In the genomic region with DNA sequence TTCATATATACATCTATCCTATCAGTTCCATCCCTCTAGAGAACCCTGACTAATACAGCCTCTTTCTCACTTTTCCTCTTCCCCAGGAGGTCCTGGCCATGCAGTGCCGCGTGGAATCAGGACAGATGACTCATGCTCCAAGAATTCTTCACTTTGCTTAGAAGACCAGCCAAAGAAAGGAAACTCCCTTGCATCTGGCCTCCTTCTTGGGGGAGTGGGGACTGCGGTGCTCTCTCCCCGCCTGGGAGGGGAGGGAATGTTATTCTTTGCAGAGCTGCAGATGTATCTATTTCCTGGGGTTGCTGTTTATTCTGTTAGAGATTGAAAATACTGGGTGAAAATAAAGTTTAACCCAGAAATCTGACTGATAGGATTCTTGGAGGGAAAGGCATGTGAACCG, we compare ENCODE assay signal across 9 cellular contexts.
DNase-seq lines count a peak whose midpoint lies in the region; ATAC-seq, FAIRE-seq and TF ChIP-seq lines count a peak whose summit lies in the region.
"Had no signal": no experiment of that assay in that cellular context is flagged by ENCODE, and none has a peak within 500 bp of the region (broad histone marks: within the 10 kb centered on the region; RNA-seq: fewer than 3 reads in every experiment).

No MANE protein-coding gene starts in this region.

- no peak overlapping the region for H2AFZ ChIP-seq in keratinocyte (ENCODE audit: control insufficient read depth, low read length)

- intact Hi-C loops in thyroid gland (cut with DNase I) = no loop called here

- no peak overlapping the region for H3K9ac ChIP-seq in keratinocyte (ENCODE audit: control insufficient read depth, extremely low read depth, insufficient read depth, low read length)
- H3K9ac ChIP-seq: KMS-11 had no signal

- no peaks in the 10 kb centered on the region for H3K79me2 ChIP-seq in keratinocyte (ENCODE audit: control insufficient read depth, insufficient read depth, low read length)

- ATAC-seq in GM21367 (IDR thresholded peaks at IDR 0.05; ENCODE audit: unreplicated experiment) = no peak

- no peaks in the 10 kb centered on the region for H3K9me1 ChIP-seq in keratinocyte (ENCODE audit: control insufficient read depth, extremely low read depth, insufficient read depth, low read length)

- H4K20me1 ChIP-seq in keratinocyte (ENCODE audit: control insufficient read depth, extremely low read depth, insufficient read depth, low read length) = no peaks in the 10 kb centered on the region

- no peaks in the 10 kb centered on the region for H3K36me3 ChIP-seq in keratinocyte (ENCODE audit: control insufficient read depth in 2 of 2, extremely low read depth in 1 of 2, insufficient read depth in 2 of 2, low read length in 2 of 2)
- H3K36me3 ChIP-seq in thyroid gland = no peaks in the 10 kb centered on the region

- H3K27me3 ChIP-seq in keratinocyte (ENCODE audit: control insufficient read depth, extremely low read depth, insufficient read depth, low read length) (no peaks in the 10 kb centered on the region), thyroid gland (no peaks in the 10 kb centered on the region)

- H3K4me1 ChIP-seq in keratinocyte (ENCODE audit: control insufficient read depth, extremely low read depth, insufficient read depth, low read length) (peaks cover 8% of the 10 kb centered on the region), thyroid gland (peaks cover 0 to 19% of the 10 kb centered on the region in 2 donors)

- TF ChIP-seq POLR2A in thyroid gland (IDR thresholded peaks at IDR 0.05) = no peak

- no peak overlapping the region for H3K4me3 ChIP-seq in keratinocyte (ENCODE audit: control insufficient read depth in 2 of 3, extremely low read depth in 1 of 3, insufficient read depth in 2 of 3, low read depth in 1 of 3, low read length in 3 of 3)
- no peak overlapping the region for H3K4me3 ChIP-seq in thyroid gland (replicated peaks in 1 of 3)
- no peak overlapping the region for H3K4me3 ChIP-seq in coronary artery

- H3K9me3 ChIP-seq in keratinocyte (ENCODE audit: control insufficient read depth, low read depth, low read length) (no peaks in the 10 kb centered on the region), thyroid gland (no peaks in the 10 kb centered on the region)

- in situ Hi-C loops in KBM-7 (cut with MboI; ENCODE audit: low pct_unique_long_range_greater_than_20kb, low sequenced_read_pairs) = no loop called here

- 31 to 33% methylated on average over 5 of the region's 5 CpGs for WGBS in thyroid gland, 2 donors

- DNase-seq in HT1080 (ENCODE audit: low read depth) (peak; percentile 96), brain pericyte (ENCODE audit: low read depth, low spot score) (peak; percentile 94), keratinocyte (ENCODE audit: low read depth, low spot score) (peak; percentile 28), thyroid gland (peak; percentile 52 to 74), KBM-7 (no peak), coronary artery (ENCODE audit: low spot score) (no peak), GM10266 (ENCODE audit: extremely low spot score) (no peak)

- peak; percentile 53 for FAIRE-seq in keratinocyte (lab: Jason Lieb, UNC)

- no peak overlapping the region for H3K4me2 ChIP-seq in keratinocyte (ENCODE audit: control insufficient read depth, extremely low read depth, insufficient read depth, low read depth, low read length)
- H3K4me2 ChIP-seq: KMS-11 had no signal

- no peak for TF ChIP-seq CTCF in keratinocyte (optimal IDR thresholded peaks at IDR 0.05 in 1 of 3, IDR thresholded peaks at IDR 0.05 in 1 of 3, conservative IDR thresholded peaks at IDR 0.05 in 1 of 3; ENCODE audit: extremely low read depth in 1 of 3, insufficient read depth in 2 of 3, low read length in 3 of 3)
- no peak for TF ChIP-seq CTCF in thyroid gland (IDR thresholded peaks at IDR 0.05)
- no peak for TF ChIP-seq CTCF in coronary artery (IDR thresholded peaks at IDR 0.05)
- TF ChIP-seq CTCF in GM10266 (IDR thresholded peaks at IDR 0.05; ENCODE audit: control insufficient read depth, insufficient read depth, low read depth, missing control alignments) = no peak

- H3K27ac ChIP-seq in keratinocyte (ENCODE audit: control insufficient read depth, insufficient read depth, low read length) (no peak overlapping the region), thyroid gland (no peak overlapping the region), coronary artery (no peak overlapping the region)
- H3K27ac ChIP-seq: KMS-11 had no signal

- dilution Hi-C loops in keratinocyte (cut with MboI; ENCODE audit: extremely low pct_ligation_motif_present, low sequenced_read_pairs) = no loop called here

Comparison
In these comparisons a context has a peak if more than half of its experiments do, and no peak if none do; other contexts are left out.
1. DNase-seq: peak in HT1080 (single experiment), brain pericyte (single experiment), keratinocyte (single experiment) and thyroid gland (2 of 2); none in KBM-7 (single experiment), coronary artery (single experiment) and GM10266 (single experiment).